Comparison of ENCODE assay signal across 29 cellular contexts in the genomic region with DNA sequence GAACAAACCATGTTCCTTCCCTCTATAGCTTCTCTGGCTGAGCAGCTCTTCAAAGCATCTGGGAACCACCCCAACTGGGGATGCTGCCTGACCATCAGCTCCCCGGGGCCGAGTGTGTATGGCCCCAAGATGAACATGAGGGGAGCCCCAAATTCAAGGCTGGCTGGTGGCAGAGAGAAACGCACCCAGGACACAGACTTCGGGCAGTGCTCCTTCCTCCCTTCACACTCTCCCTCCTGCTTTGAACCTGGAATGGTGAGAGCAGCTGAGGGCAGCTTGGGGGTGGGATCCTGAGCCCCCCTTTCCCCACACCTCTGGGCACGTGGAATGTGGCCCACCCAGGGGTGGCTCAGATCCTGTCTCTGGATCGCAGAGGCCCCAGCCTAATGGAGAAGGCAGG. TPM values are rescaled to one million over a fixed set of nuclear protein-coding genes. Genes with fewer than 3 reads are reported as not detected.
"Had no signal": no experiment of that assay in that cellular context is flagged by ENCODE, and none has a peak within 500 bp of the region (broad histone marks: within the 10 kb centered on the region; RNA-seq: fewer than 3 reads in every experiment).

No MANE protein-coding gene starts in this region.

- DNase-seq: activated B cell treated with CpG ODN at 0.5 μM for 24 hours; activated CD4-positive, alpha-beta memory T cell treated with anti-CD3 and anti-CD28 coated beads, Interleukin-2, amount 10 ng/mL, durations not matched to agents 7 days and 5 days; activated CD4-positive, alpha-beta T cell treated with anti-CD3 and anti-CD28 coated beads for 1 hour; activated CD4-positive, alpha-beta T cell treated with anti-CD3 and anti-CD28 coated beads, Interleukin-2, amount 10 ng/mL, durations not matched to agents 24 days and 14 days; activated naive CD4-positive, alpha-beta T cell; activated T-cell treated with anti-CD3 and anti-CD28 coated beads for 4 hours; activated T-cell treated with anti-CD3 and anti-CD28 coated beads, Interleukin-2, amount 50 U/mL, for 48 hours; aorta; KG1; NCI-H1092; NCI-H1417; NCI-H1930; NCI-H2107; NCI-H2171 treated with DMSO at 0.1 percent for 48 hours; NCI-H226; NCI-H510A; NCI-H526 treated with DMSO at 0.1 percent for 48 hours; NCI-H82; SIG-M5; T-helper 17 cell; T-helper 9 cell had no signal

- H3K4me1 Mint-ChIP-seq: activated naive CD4-positive, alpha-beta T cell treated with anti-CD3 and anti-CD28 coated beads, Interleukin-2, amount 50 U/mL, for 24 hours had no signal

- ATAC-seq: T-helper 17 cell had no signal

- H3K36me3 Mint-ChIP-seq: activated naive CD4-positive, alpha-beta T cell treated with anti-CD3 and anti-CD28 coated beads, Interleukin-2, amount 50 U/mL, for 24 hours had no signal

- H3K4me3 Mint-ChIP-seq: activated B cell treated with CpG ODN at 0.5 μM for 24 hours; activated CD4-positive, alpha-beta memory T cell treated with anti-CD3 and anti-CD28 coated beads, Interleukin-2, amount 10 ng/mL, durations not matched to agents 7 days and 5 days; activated CD4-positive, alpha-beta T cell treated with anti-CD3 and anti-CD28 coated beads, Interleukin-2, amount 10 ng/mL, durations not matched to agents 24 days and 14 days; activated naive CD4-positive, alpha-beta T cell treated with anti-CD3 and anti-CD28 coated beads, Interleukin-2, amount 50 U/mL, for 24 hours; T-helper 17 cell had no signal

- H3K9me3 Mint-ChIP-seq: activated CD4-positive, alpha-beta memory T cell treated with anti-CD3 and anti-CD28 coated beads, Interleukin-2, amount 10 ng/mL, durations not matched to agents 7 days and 5 days; activated CD4-positive, alpha-beta T cell treated with anti-CD3 and anti-CD28 coated beads, Interleukin-2, amount 10 ng/mL, durations not matched to agents 24 days and 14 days; activated naive CD4-positive, alpha-beta T cell treated with anti-CD3 and anti-CD28 coated beads, Interleukin-2, amount 50 U/mL, for 24 hours; activated T-helper 2 cell treated with anti-CD3 and anti-CD28 coated beads, Interferon-gamma antibody, Interleukin-2, Interleukin-4, amounts not matched to agents 10 μg/mL and 5 μg/mL and 100 μg/mL, durations not matched to agents 14 hours and 24 hours and 36 hours had no signal

- H3K27ac Mint-ChIP-seq: activated B cell treated with CpG ODN at 0.5 μM for 24 hours; activated CD4-positive, alpha-beta memory T cell treated with anti-CD3 and anti-CD28 coated beads, Interleukin-2, amount 10 ng/mL, durations not matched to agents 7 days and 5 days; activated CD4-positive, alpha-beta T cell treated with anti-CD3 and anti-CD28 coated beads, Interleukin-2, amount 10 ng/mL, durations not matched to agents 24 days and 14 days; activated naive CD4-positive, alpha-beta T cell treated with anti-CD3 and anti-CD28 coated beads, Interleukin-2, amount 50 U/mL, for 24 hours; activated T-helper 2 cell treated with anti-CD3 and anti-CD28 coated beads, Interferon-gamma antibody, Interleukin-2, Interleukin-4, amounts not matched to agents 10 μg/mL and 5 μg/mL and 100 μg/mL, durations not matched to agents 14 hours and 24 hours and 36 hours; T-helper 17 cell had no signal

RNA-seq across cellular contexts. Expression of gene TLE7, which starts 17.2 kb away (rescaled TPM):
- total RNA-seq: activated B cell treated with CpG ODN at 0.5 μM for 24 hours; activated CD4-positive, alpha-beta memory T cell treated with anti-CD3 and anti-CD28 coated beads, Interleukin-2, amount 10 ng/mL, durations not matched to agents 7 days and 5 days; activated CD4-positive, alpha-beta T cell treated with anti-CD3 and anti-CD28 coated beads, Interleukin-2, amount 10 ng/mL, durations not matched to agents 24 days and 14 days; activated CD8-positive, alpha-beta memory T cell treated with anti-CD3 and anti-CD28 coated beads for 36 hours; activated T-helper 2 cell treated with anti-CD3 and anti-CD28 coated beads, Interferon-gamma antibody, Interleukin-2, Interleukin-4, amounts not matched to agents 10 μg/mL and 5 μg/mL and 100 μg/mL, durations not matched to agents 14 hours and 24 hours and 36 hours; aorta; bronchial epithelial cell; LHCN-M2; M059J; OCI-LY7; RPMI7951; T-helper 17 cell had no signal
- polyA plus RNA-seq: aorta had no signal
